Comparison of ENCODE assay signal across 9 cellular contexts in genomic region chr1:151828931-151829330, GRCh38. TPM values are rescaled to one million over a fixed set of nuclear protein-coding genes. Genes with fewer than 3 reads are reported as not detected.
A peak's percentile ranks its signal among the peaks of the same experiment; 100 is the strongest.
DNase-seq lines count a peak whose midpoint lies in the region; ATAC-seq, FAIRE-seq and TF ChIP-seq lines count a peak whose summit lies in the region.
"Had no signal": no experiment of that assay in that cellular context is flagged by ENCODE, and none has a peak within 500 bp of the region (broad histone marks: within the 10 kb centered on the region; RNA-seq: fewer than 3 reads in every experiment).

No MANE protein-coding gene starts in this region.

- H3K27ac ChIP-seq in astrocyte (ENCODE audit: low read depth, low read length): no peak overlapping the region
- H3K27ac ChIP-seq in lower lobe of right lung: no peak overlapping the region
- H3K27ac ChIP-seq: epithelial cell of prostate had no signal

- H3K4me1 ChIP-seq in astrocyte (ENCODE audit: insufficient read depth, low read length): no peaks in the 10 kb centered on the region
- peaks cover 39% of the 10 kb centered on the region for H3K4me1 ChIP-seq in lower lobe of right lung

- in situ Hi-C loops in KBM-7 (cut with MboI; ENCODE audit: low pct_unique_long_range_greater_than_20kb, low sequenced_read_pairs): no loop called here

- ATAC-seq in lower lobe of right lung (no peak), HG03520 (IDR thresholded peaks at IDR 0.05; ENCODE audit: unreplicated experiment) (no peak)

- H3K36me3 ChIP-seq in astrocyte (ENCODE audit: insufficient read depth, low read length) (no peaks in the 10 kb centered on the region), lower lobe of right lung (no peaks in the 10 kb centered on the region)

- H3K4me3 ChIP-seq in astrocyte (ENCODE audit: insufficient read depth, low read depth, low read length): no peak overlapping the region
- H3K4me3 ChIP-seq in lower lobe of right lung: no peak overlapping the region

- H3K9me3 ChIP-seq in astrocyte (ENCODE audit: insufficient read depth, low read depth, low read length) (no peaks in the 10 kb centered on the region), lower lobe of right lung (no peaks in the 10 kb centered on the region)

- H3K27me3 ChIP-seq in astrocyte (ENCODE audit: insufficient read depth, low read length) (no peaks in the 10 kb centered on the region), lower lobe of right lung (ENCODE audit: low read depth) (no peaks in the 10 kb centered on the region)

- no peaks in the 10 kb centered on the region for H3K36me3 Mint-ChIP-seq in astrocyte (ENCODE audit: low read depth, unreplicated experiment)

- H3K4me3 Mint-ChIP-seq in astrocyte (ENCODE audit: unreplicated experiment): no peak overlapping the region

- peaks cover 2% of the 10 kb centered on the region for H3K9me3 Mint-ChIP-seq in astrocyte (ENCODE audit: unreplicated experiment)

- no peak overlapping the region for H3K27ac Mint-ChIP-seq in astrocyte (ENCODE audit: unreplicated experiment)

- no peak overlapping the region for H3K9ac ChIP-seq in astrocyte (ENCODE audit: low read length)

- H2AFZ ChIP-seq in astrocyte (ENCODE audit: low read depth, low read length): no peak overlapping the region

- FAIRE-seq in astrocyte (lab: Jason Lieb, UNC): no peak

- H3K4me1 Mint-ChIP-seq in astrocyte (ENCODE audit: low read depth, unreplicated experiment): peaks cover 6% of the 10 kb centered on the region

- peaks cover 51% of the 10 kb centered on the region for H3K27me3 Mint-ChIP-seq in astrocyte (ENCODE audit: low read depth, unreplicated experiment)

- no peaks in the 10 kb centered on the region for H3K79me2 ChIP-seq in astrocyte (ENCODE audit: insufficient read depth, low read length)

- no peaks in the 10 kb centered on the region for H4K20me1 ChIP-seq in astrocyte (ENCODE audit: insufficient read depth, low read length)

- TF ChIP-seq CTCF in astrocyte (IDR thresholded peaks at IDR 0.05; ENCODE audit: insufficient read depth, low read depth, low read length) (no peak), lower lobe of right lung (IDR thresholded peaks at IDR 0.05) (no peak)

- peak; percentile 95 for DNase-seq in COLO829 (ENCODE audit: low spot score)
- DNase-seq in KBM-7: peak; percentile 88
- DNase-seq in astrocyte (ENCODE audit: low read depth): peak; percentile 19
- peak; percentile 65 for DNase-seq in lower lobe of right lung
- DNase-seq in NCI-H82 (lab: John Stamatoyannopoulos, UW): no peak
- DNase-seq in DMS 273 treated with DMSO at 0.1 percent for 48 hours (lab: John Stamatoyannopoulos, UW): no peak
- no peak for DNase-seq in kidney glomerular epithelial cell (lab: John Stamatoyannopoulos, UW)

- intact Hi-C loops in lower lobe of right lung (cut with DNase I): no loop called here

- peak overlapping the region; percentile 59 for H3K4me2 ChIP-seq in astrocyte (ENCODE audit: low read length)

RNA-seq across cellular contexts. Expression of gene RORC, which starts 2.7 kb away (rescaled TPM):
- total RNA-seq in astrocyte: not detected in 2 replicates
- total RNA-seq in lower lobe of right lung: 21.7 TPM

RNA-seq across cellular contexts. Expression of gene C2CD4D, which starts 10.7 kb away (rescaled TPM):
- total RNA-seq in astrocyte (0.16 and 0.22 TPM in 2 replicates), lower lobe of right lung (0.21 TPM)

RNA-seq across cellular contexts. Expression of gene LINGO4, which starts 23.7 kb away (rescaled TPM):
- total RNA-seq in astrocyte: not detected in 2 replicates
- total RNA-seq in lower lobe of right lung: 0.50 TPM

RNA-seq across cellular contexts. Expression of gene THEM5, which starts 24.6 kb away (rescaled TPM):
- not detected in 2 replicates for total RNA-seq in astrocyte
- not detected for total RNA-seq in lower lobe of right lung

RNA-seq across cellular contexts. Expression of gene TDRKH, which starts 38.6 kb away (rescaled TPM):
- total RNA-seq in astrocyte: 6.7 and 7.5 TPM in 2 replicates
- total RNA-seq in lower lobe of right lung: 12.3 TPM

Comparison
In these comparisons a context has a peak if more than half of its experiments do, and no peak if none do; other contexts are left out.
1. DNase-seq: peak in COLO829 (single experiment), KBM-7 (single experiment), astrocyte (single experiment) and lower lobe of right lung (single experiment); none in NCI-H82 (single experiment), DMS 273 treated with DMSO at 0.1 percent for 48 hours (single experiment) and kidney glomerular epithelial cell (single experiment).
2. RNA of gene RORC, which starts 2.7 kb away (total RNA-seq): 21.7 TPM in lower lobe of right lung (single experiment); not detected in astrocyte; every median in the first group is over 10 times any median in the second.